17 cellular contexts compared by ENCODE assay signal in the genomic region with DNA sequence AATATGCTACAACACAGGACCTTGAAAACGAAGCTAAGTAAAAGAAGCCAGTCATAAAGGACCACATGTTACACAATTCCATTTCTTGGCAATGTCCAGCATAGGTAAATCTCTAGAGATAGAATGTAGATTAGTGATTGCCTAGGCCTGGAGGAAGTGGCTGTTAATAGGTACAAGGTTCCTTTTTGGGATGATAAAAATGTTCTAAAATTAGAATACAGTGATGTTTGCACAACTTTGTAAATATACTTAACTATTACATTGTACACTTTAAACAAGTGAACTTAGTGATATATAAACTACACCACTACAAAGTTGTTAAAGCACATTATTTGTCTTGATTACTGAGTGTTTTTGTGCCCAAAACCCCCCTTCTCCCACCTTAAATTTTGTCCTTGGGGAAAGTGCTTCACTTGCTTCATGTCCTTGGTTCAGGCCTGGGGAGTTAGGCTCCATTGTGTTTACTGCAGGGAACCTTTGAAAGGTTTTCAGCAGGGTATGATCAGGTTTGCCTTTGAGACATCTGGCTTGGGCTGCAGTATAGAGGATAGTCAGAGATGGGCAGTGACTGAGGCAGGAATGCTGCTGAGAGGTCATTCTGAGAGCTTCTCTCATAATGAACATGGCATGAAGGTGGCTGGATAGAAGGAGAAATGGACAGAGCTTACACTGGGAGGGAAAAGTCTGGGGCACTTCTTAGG.
"Had no signal": no experiment of that assay in that cellular context is flagged by ENCODE, and none has a peak within 500 bp of the region (broad histone marks: within the 10 kb centered on the region; RNA-seq: fewer than 3 reads in every experiment).

No MANE protein-coding gene starts in this region.

- H3K9me3 Mint-ChIP-seq: nephron progenitor cell had no signal

- H3K27me3 ChIP-seq: esophagus squamous epithelium, stomach, tibial artery had no signal

- H3K9me3 ChIP-seq: tibial artery had no signal

- H3K4me1 ChIP-seq: esophagus squamous epithelium, tibial artery had no signal

- H3K27ac Mint-ChIP-seq: activated naive CD4-positive, alpha-beta T cell treated with anti-CD3 and anti-CD28 coated beads, Interleukin-2, amount 50 U/mL, for 72 hours; activated T-cell treated with anti-CD3 and anti-CD28 coated beads, Interleukin-2, amount 50 U/mL, for 24 hours; nephron progenitor cell; T-helper 2 cell treated with Interferon-gamma antibody and Interleukin-4, amounts not matched to agents 5 μg/mL and 100 μg/mL, for 36 hours had no signal

- H3K27ac ChIP-seq: esophagus squamous epithelium, tibial artery had no signal

- H3K36me3 ChIP-seq: esophagus squamous epithelium, stomach, tibial artery had no signal

- ATAC-seq: activated naive CD4-positive, alpha-beta T cell treated with anti-CD3 and anti-CD28 coated beads, Interleukin-2, amount 50 U/mL, for 72 hours had no signal

- H3K4me1 Mint-ChIP-seq: nephron progenitor cell had no signal

- H3K36me3 Mint-ChIP-seq: activated naive CD4-positive, alpha-beta T cell treated with anti-CD3 and anti-CD28 coated beads, Interleukin-2, amount 50 U/mL, for 72 hours had no signal

- H3K27me3 Mint-ChIP-seq: activated T-cell treated with anti-CD3 and anti-CD28 coated beads, Interleukin-2, amount 50 U/mL, for 24 hours had no signal

- H3K4me3 ChIP-seq: esophagus squamous epithelium, stomach, tibial artery had no signal

- H3K4me3 Mint-ChIP-seq: activated T-cell treated with anti-CD3 and anti-CD28 coated beads, Interleukin-2, amount 50 U/mL, for 24 hours; nephron progenitor cell; T-helper 2 cell treated with Interferon-gamma antibody and Interleukin-4, amounts not matched to agents 5 μg/mL and 100 μg/mL, for 36 hours had no signal

- DNase-seq: activated CD4-positive, alpha-beta T cell treated with anti-CD3 and anti-CD28 coated beads, Interleukin-2, amount 50 U/mL, for 4 hours; activated CD4-positive, CD25-positive, alpha-beta regulatory T cell treated with anti-CD3 and anti-CD28 coated beads, Interleukin-2, amount 50 U/mL, for 72 hours; activated effector memory CD4-positive, alpha-beta T cell treated with Interleukin-2 at 50 U/mL for 16 hours; activated T-cell treated with anti-CD3 and anti-CD28 coated beads, Interleukin-2, amount 50 U/mL, for 24 hours; amniotic stem cell; esophagus squamous epithelium; foreskin fibroblast; glutamatergic neuron; left cardiac atrium; mesenchymal stem cell; nephron progenitor cell; stimulated activated CD4-positive, alpha-beta T cell treated with anti-CD3 and anti-CD28 coated beads, Interleukin-15, amount 100 ng/mL, for 24 hours; stimulated activated CD4-positive, alpha-beta T cell treated with anti-CD3 and anti-CD28 coated beads, Interleukin-4, amount 100 ng/mL, for 24 hours; tibial artery had no signal
